In the genomic region with DNA sequence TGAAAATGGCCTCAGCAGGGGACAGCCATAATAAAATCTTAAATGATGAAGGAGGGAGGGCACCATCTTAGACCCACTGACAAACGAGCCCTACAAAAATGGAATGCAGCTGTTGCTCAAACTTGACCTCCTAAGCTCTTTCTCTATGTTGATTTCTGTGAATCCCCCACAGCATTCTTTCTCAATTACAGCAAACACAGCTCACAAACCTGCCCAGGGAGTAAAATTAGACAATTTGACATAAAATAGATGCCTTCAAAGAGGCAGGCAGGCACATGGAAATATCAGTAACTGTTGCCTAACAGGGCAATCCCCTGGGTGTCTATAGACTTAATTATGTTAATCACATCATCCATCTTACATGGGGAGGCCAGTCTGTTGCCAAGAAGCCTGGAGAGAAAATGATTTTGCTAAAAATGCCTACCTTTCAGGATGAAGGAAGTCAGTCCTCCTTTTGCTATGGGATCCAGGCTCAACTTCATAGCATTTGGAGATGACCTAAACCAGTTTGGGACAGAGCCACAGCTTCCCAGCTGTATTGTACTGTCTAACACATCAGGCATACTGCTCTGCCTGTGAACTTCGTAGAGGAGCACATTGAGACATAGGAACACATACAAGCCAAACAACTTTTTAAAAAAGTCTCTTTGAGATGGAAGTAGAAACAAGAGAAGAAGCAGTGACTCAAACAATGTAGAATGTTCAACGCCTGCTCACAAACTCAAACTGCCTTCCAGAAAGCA, we compare ENCODE assay signal across 23 cellular contexts.
"Had no signal": no experiment of that assay in that cellular context is flagged by ENCODE, and none has a peak within 500 bp of the region (broad histone marks: within the 10 kb centered on the region; RNA-seq: fewer than 3 reads in every experiment).

No MANE protein-coding gene starts in this region.

- H3K9me3 ChIP-seq: colonic mucosa, thyroid gland had no signal

- H3K27ac Mint-ChIP-seq: activated CD8-positive, alpha-beta T cell treated with anti-CD3 and anti-CD28 coated beads, Interleukin-2, amount 10 ng/mL, durations not matched to agents 7 days and 5 days; activated naive CD4-positive, alpha-beta T cell treated with anti-CD3 and anti-CD28 coated beads, Interleukin-2, amount 50 U/mL, for 72 hours; activated T-cell treated with anti-CD3 and anti-CD28 coated beads, Interleukin-2, amount 50 U/mL, for 24 hours; activated T-helper 17 cell treated with anti-CD3 and anti-CD28 coated beads, Interleukin-2, amount 50 U/mL, for 72 hours; effector memory CD8-positive, alpha-beta T cell; memory B cell; stimulated activated naive CD8-positive, alpha-beta T cell treated with anti-CD3 and anti-CD28 coated beads, Interleukin-15, Interleukin-2, amounts not matched to agents 100 ng/mL and 50 ng/mL, for 24 hours; T-cell had no signal

- H3K27me3 Mint-ChIP-seq: activated T-cell treated with anti-CD3 and anti-CD28 coated beads, Interleukin-2, amount 50 U/mL, for 24 hours; activated T-helper 17 cell treated with anti-CD3 and anti-CD28 coated beads, Interleukin-2, amount 50 U/mL, for 72 hours; central memory CD8-positive, alpha-beta T cell; effector memory CD8-positive, alpha-beta T cell; memory B cell; stimulated activated naive CD8-positive, alpha-beta T cell treated with anti-CD3 and anti-CD28 coated beads, Interleukin-15, Interleukin-2, amounts not matched to agents 100 ng/mL and 50 ng/mL, for 24 hours; T-cell had no signal

- H3K36me3 Mint-ChIP-seq: activated naive CD4-positive, alpha-beta T cell treated with anti-CD3 and anti-CD28 coated beads, Interleukin-2, amount 50 U/mL, for 72 hours; memory B cell; T-cell had no signal

- H3K4me1 Mint-ChIP-seq: activated T-helper 17 cell treated with anti-CD3 and anti-CD28 coated beads, Interleukin-2, amount 50 U/mL, for 72 hours; central memory CD8-positive, alpha-beta T cell; memory B cell; T-cell had no signal

- ATAC-seq: activated CD8-positive, alpha-beta T cell treated with anti-CD3 and anti-CD28 coated beads, Interleukin-2, amount 10 ng/mL, durations not matched to agents 7 days and 5 days; activated naive CD4-positive, alpha-beta T cell treated with anti-CD3 and anti-CD28 coated beads, Interleukin-2, amount 50 U/mL, for 72 hours; activated T-helper 17 cell treated with anti-CD3 and anti-CD28 coated beads, Interleukin-2, amount 50 U/mL, for 72 hours; effector memory CD8-positive, alpha-beta T cell; esophagus mucosa; T-cell had no signal

- H3K4me3 ChIP-seq: colonic mucosa, dorsolateral prefrontal cortex, heart left ventricle, thyroid gland had no signal

- H3K36me3 ChIP-seq: colonic mucosa, heart left ventricle, thyroid gland, WERI-Rb-1 had no signal

- DNase-seq: activated CD4-positive, alpha-beta T cell treated with anti-CD3 and anti-CD28 coated beads for 1 hour; activated CD4-positive, alpha-beta T cell treated with anti-CD3 and anti-CD28 coated beads, Interleukin-2, amount 50 U/mL, for 1 hour; activated CD8-positive, alpha-beta memory T cell treated with anti-CD3 and anti-CD28 coated beads, Interleukin-2, amount 50 U/mL, for 4 hours; activated CD8-positive, alpha-beta T cell treated with anti-CD3 and anti-CD28 coated beads, Interleukin-2, amount 10 ng/mL, durations not matched to agents 7 days and 5 days; activated T-cell treated with anti-CD3 and anti-CD28 coated beads, Interleukin-2, amount 50 U/mL, for 24 hours; colonic mucosa; dorsolateral prefrontal cortex; effector memory CD8-positive, alpha-beta T cell; islet precursor cell; occipital lobe; stimulated activated CD4-positive, alpha-beta T cell treated with anti-CD3 and anti-CD28 coated beads, Interleukin-12 subunit alpha, Interleukin-12 subunit beta, amount 100 ng/mL, for 4 hours; substantia nigra; T-cell; thyroid gland; WERI-Rb-1 had no signal

- H3K4me1 ChIP-seq: colonic mucosa, heart left ventricle, thyroid gland had no signal

- H3K27me3 ChIP-seq: colonic mucosa, heart left ventricle, thyroid gland had no signal

- H3K9me3 Mint-ChIP-seq: activated naive CD4-positive, alpha-beta T cell treated with anti-CD3 and anti-CD28 coated beads, Interleukin-2, amount 50 U/mL, for 72 hours; neural crest cell; stimulated activated naive CD8-positive, alpha-beta T cell treated with anti-CD3 and anti-CD28 coated beads, Interleukin-15, Interleukin-2, amounts not matched to agents 100 ng/mL and 50 ng/mL, for 24 hours had no signal

- H3K4me3 Mint-ChIP-seq: activated CD8-positive, alpha-beta T cell treated with anti-CD3 and anti-CD28 coated beads, Interleukin-2, amount 10 ng/mL, durations not matched to agents 7 days and 5 days; activated T-cell treated with anti-CD3 and anti-CD28 coated beads, Interleukin-2, amount 50 U/mL, for 24 hours; activated T-helper 17 cell treated with anti-CD3 and anti-CD28 coated beads, Interleukin-2, amount 50 U/mL, for 72 hours; central memory CD8-positive, alpha-beta T cell; effector memory CD8-positive, alpha-beta T cell; memory B cell; neural crest cell; stimulated activated naive CD8-positive, alpha-beta T cell treated with anti-CD3 and anti-CD28 coated beads, Interleukin-15, Interleukin-2, amounts not matched to agents 100 ng/mL and 50 ng/mL, for 24 hours; T-cell had no signal

- H3K27ac ChIP-seq: colonic mucosa, dorsolateral prefrontal cortex, heart left ventricle, thyroid gland, WERI-Rb-1 had no signal
